ENCODE assay signal across 8 cellular contexts in the genomic region with DNA sequence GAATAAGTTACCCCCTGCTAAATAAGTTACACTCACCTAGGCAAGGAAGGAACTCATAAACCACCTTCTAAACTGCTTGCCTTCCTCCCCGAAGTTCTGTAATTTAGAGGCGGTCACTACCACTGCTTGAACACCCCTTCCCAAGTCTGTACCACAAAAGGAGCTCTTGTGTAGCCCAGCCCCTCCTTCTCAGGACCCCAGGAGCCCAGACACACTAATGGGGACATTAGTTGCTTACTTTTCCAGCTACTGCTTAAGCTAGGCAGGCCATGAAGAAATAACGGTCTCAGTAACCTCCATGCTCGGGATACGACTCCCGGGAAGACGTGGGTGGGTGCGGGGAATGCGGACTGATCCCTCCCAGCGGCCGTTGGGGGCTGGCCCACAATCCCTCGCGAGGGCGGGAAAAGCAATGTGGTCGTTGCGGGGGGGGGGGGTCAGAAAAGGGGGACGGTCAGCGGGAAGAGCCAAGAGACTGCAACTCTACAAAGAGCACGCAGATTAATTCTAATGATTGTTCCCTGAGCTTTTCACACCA. TPM values are rescaled to one million over a fixed set of nuclear protein-coding genes. Genes with fewer than 3 reads are reported as not detected.
DNase-seq lines count a peak whose midpoint lies in the region; ATAC-seq and TF ChIP-seq lines count a peak whose summit lies in the region.

A gene with protein sequence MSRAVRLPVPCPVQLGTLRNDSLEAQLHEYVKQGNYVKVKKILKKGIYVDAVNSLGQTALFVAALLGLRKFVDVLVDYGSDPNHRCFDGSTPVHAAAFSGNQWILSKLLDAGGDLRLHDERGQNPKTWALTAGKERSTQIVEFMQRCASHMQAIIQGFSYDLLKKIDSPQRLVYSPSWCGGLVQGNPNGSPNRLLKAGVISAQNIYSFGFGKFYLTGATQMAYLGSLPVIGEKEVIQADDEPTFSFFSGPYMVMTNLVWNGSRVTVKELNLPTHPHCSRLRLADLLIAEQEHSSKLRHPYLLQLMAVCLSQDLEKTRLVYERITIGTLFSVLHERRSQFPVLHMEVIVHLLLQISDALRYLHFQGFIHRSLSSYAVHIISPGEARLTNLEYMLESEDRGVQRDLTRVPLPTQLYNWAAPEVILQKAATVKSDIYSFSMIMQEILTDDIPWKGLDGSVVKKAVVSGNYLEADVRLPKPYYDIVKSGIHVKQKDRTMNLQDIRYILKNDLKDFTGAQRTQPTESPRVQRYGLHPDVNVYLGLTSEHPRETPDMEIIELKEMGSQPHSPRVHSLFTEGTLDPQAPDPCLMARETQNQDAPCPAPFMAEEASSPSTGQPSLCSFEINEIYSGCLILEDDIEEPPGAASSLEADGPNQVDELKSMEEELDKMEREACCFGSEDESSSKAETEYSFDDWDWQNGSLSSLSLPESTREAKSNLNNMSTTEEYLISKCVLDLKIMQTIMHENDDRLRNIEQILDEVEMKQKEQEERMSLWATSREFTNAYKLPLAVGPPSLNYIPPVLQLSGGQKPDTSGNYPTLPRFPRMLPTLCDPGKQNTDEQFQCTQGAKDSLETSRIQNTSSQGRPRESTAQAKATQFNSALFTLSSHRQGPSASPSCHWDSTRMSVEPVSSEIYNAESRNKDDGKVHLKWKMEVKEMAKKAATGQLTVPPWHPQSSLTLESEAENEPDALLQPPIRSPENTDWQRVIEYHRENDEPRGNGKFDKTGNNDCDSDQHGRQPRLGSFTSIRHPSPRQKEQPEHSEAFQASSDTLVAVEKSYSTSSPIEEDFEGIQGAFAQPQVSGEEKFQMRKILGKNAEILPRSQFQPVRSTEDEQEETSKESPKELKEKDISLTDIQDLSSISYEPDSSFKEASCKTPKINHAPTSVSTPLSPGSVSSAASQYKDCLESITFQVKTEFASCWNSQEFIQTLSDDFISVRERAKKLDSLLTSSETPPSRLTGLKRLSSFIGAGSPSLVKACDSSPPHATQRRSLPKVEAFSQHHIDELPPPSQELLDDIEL (N-terminal part only) (minus strand): TSS at position 345 of the 538 bp plus-strand sequence. CDS start 40,044 bp downstream, outside the sequence.

- no peaks in the 10 kb centered on the region for H3K27me3 ChIP-seq in CD4-positive, alpha-beta T cell (ENCODE audit: control insufficient read depth, insufficient read depth, low read length)
- no peaks in the 10 kb centered on the region for H3K27me3 ChIP-seq in neural progenitor cell

- no peak for TF ChIP-seq CTCF in CD4-positive, alpha-beta T cell (IDR thresholded peaks at IDR 0.05)
- TF ChIP-seq CTCF in neural progenitor cell (IDR thresholded peaks at IDR 0.05) = no peak

- POLR2A ChIA-PET in CD4-positive, alpha-beta T cell (lab: Charles Lee) = interaction anchor here (0.8 to 3.2 kb wide), 6 partner anchors 26 to 415 kb away, joined by 4 to 33 read pairs (median 10); a partner anchor contains a TSS

- H3K36me3 ChIP-seq in neural progenitor cell = no peaks in the 10 kb centered on the region

- no peaks in the 10 kb centered on the region for H4K20me1 ChIP-seq in neural progenitor cell (ENCODE audit: low read depth)

- peak within 1 kb of the TSS; percentile 93 for H3K4me3 Mint-ChIP-seq in CD4-positive, alpha-beta T cell
- peak within 1 kb of the TSS; percentile 93 to 97 for H3K4me3 Mint-ChIP-seq in effector memory CD8-positive, alpha-beta T cell
- H3K4me3 Mint-ChIP-seq in neural progenitor cell = peak within 1 kb of the TSS; percentile 86

- H3K27ac ChIP-seq in CD4-positive, alpha-beta T cell (ENCODE audit: low read depth, low read length) = peak within 1 kb of the TSS; percentile 66
- H3K27ac ChIP-seq in neural progenitor cell = no peak within 1 kb of the TSS

- no peaks in the 10 kb centered on the region for H3K9me3 ChIP-seq in CD4-positive, alpha-beta T cell (ENCODE audit: control insufficient read depth, low read length)
- no peaks in the 10 kb centered on the region for H3K9me3 ChIP-seq in neural progenitor cell (ENCODE audit: low read depth)

- CTCF ChIA-PET in CD4-positive, alpha-beta T cell (lab: Charles Lee) = interaction anchor here (2.1 kb wide), 1 partner anchor 173 kb away, joined by 7 read pairs; no protein-coding TSS in a partner anchor

- no peak within 1 kb of the TSS for H3K9ac ChIP-seq in neural progenitor cell

- no peaks in the 10 kb centered on the region for H3F3A ChIP-seq in neural progenitor cell (ENCODE audit: low read depth)

- peak within 1 kb of the TSS; percentile 86 for H3K27ac Mint-ChIP-seq in CD4-positive, alpha-beta T cell
- peak within 1 kb of the TSS; percentile 92 to 93 for H3K27ac Mint-ChIP-seq in effector memory CD8-positive, alpha-beta T cell
- H3K27ac Mint-ChIP-seq in neural progenitor cell = peak within 1 kb of the TSS; percentile 91

- H3K4me1 ChIP-seq in neural progenitor cell = peaks cover 14% of the 10 kb centered on the region

- no peaks in the 10 kb centered on the region for H3K27me3 Mint-ChIP-seq in CD4-positive, alpha-beta T cell
- H3K27me3 Mint-ChIP-seq in effector memory CD8-positive, alpha-beta T cell = no peaks in the 10 kb centered on the region
- peaks cover 3% of the 10 kb centered on the region for H3K27me3 Mint-ChIP-seq in neural progenitor cell (ENCODE audit: insufficient read depth, low read depth)

- H3K36me3 Mint-ChIP-seq in CD4-positive, alpha-beta T cell (ENCODE audit: low read depth) = peaks cover 24% of the 10 kb centered on the region
- H3K36me3 Mint-ChIP-seq in effector memory CD8-positive, alpha-beta T cell (ENCODE audit: insufficient read depth) = peaks cover 20% of the 10 kb centered on the region
- no peaks in the 10 kb centered on the region for H3K36me3 Mint-ChIP-seq in neural progenitor cell

- H3K79me2 ChIP-seq in neural progenitor cell (ENCODE audit: low read depth) = peaks cover 18% of the 10 kb centered on the region

- peak within 1 kb of the TSS; percentile 76 for H3K4me2 ChIP-seq in neural progenitor cell

- no peak for ATAC-seq in CD4-positive, alpha-beta T cell (ENCODE audit: poor library complexity)
- no peak for ATAC-seq in effector memory CD8-positive, alpha-beta T cell (replicated peaks)
- no peak for ATAC-seq in GM21526 (IDR thresholded peaks at IDR 0.05; ENCODE audit: low FRiP score, unreplicated experiment)

- H3K4me3 ChIP-seq in neural progenitor cell = peak within 1 kb of the TSS; percentile 35

- H3K9me3 Mint-ChIP-seq in CD4-positive, alpha-beta T cell = no peaks in the 10 kb centered on the region
- H3K9me3 Mint-ChIP-seq in effector memory CD8-positive, alpha-beta T cell = no peaks in the 10 kb centered on the region
- H3K9me3 Mint-ChIP-seq in neural progenitor cell = no peaks in the 10 kb centered on the region

- intact Hi-C loops in CD4-positive, alpha-beta T cell (cut with DNase I, micrococcal nuclease) = loop anchor here (2.0 to 10.0 kb wide), 7 partner anchors 33 to 463 kb away; a partner anchor contains a TSS

- H3K4me1 Mint-ChIP-seq in CD4-positive, alpha-beta T cell (ENCODE audit: low read depth) = peaks cover 28% of the 10 kb centered on the region
- peaks cover 17 to 22% of the 10 kb centered on the region in 2 donors for H3K4me1 Mint-ChIP-seq in effector memory CD8-positive, alpha-beta T cell (ENCODE audit: low read depth in 2 of 2)
- H3K4me1 Mint-ChIP-seq in neural progenitor cell = peaks cover 15% of the 10 kb centered on the region

- no peak for DNase-seq in CD4-positive, alpha-beta T cell
- DNase-seq in NCI-H510A (lab: John Stamatoyannopoulos, UW) (peak; percentile 45), neural progenitor cell (ENCODE audit: low spot score) (no peak), activated gamma-delta T cell treated with Interleukin-2 at 50 U/mL for 16 hours (no peak), KG1 (lab: John Stamatoyannopoulos, UW) (no peak)
- no peak for DNase-seq in effector memory CD8-positive, alpha-beta T cell
- DNase-seq in stimulated activated CD4-positive, alpha-beta T cell treated with anti-CD3 and anti-CD28 coated beads, Interleukin-1b, Interleukin-23, amount 100 ng/mL, for 48 hours = no peak

- H2AFZ ChIP-seq in neural progenitor cell (replicated peaks) = peak within 1 kb of the TSS; percentile 82

RNA-seq across cellular contexts. Expression of the gene that starts here (rescaled TPM):
- under 1 TPM; 0.47 to 0.66 TPM for total RNA-seq in CD4-positive, alpha-beta T cell
- total RNA-seq in neural progenitor cell (ENCODE audit: low replicate concordance) = 0.09 and 1.4 TPM in 2 replicates
